Comparison of ENCODE assay signal across 10 cellular contexts in the genomic region with DNA sequence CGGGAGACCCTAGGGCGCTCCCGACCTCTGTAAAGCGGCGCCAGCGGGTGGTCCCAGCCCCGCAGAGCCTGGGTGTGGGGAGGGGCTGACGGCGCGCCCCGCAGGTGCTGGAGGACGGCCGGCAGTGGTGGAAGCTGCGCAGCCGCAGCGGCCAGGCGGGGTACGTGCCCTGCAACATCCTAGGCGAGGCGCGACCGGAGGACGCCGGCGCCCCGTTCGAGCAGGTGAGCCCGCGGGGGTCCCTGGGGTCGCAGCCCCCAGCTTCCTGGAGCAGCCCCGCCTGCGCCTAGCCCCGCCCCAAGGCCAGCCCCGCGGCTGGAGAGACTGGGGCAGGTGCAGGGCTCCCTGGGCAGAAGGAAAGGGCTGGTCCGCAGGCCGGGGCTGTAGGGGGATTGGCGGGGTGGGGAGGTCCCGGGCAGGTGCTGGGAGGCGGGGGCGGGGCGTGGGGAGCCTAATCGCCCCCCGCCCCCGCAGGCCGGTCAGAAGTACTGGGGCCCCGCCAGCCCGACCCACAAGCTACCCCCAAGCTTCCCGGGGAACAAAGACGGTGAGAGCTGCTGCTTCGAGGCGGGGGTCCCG. TPM values are rescaled to one million over a fixed set of nuclear protein-coding genes. Genes with fewer than 3 reads are reported as not detected.
A peak's percentile ranks its signal among the peaks of the same experiment; 100 is the strongest.
DNase-seq lines count a peak whose midpoint lies in the region; ATAC-seq and TF ChIP-seq lines count a peak whose summit lies in the region.
"Had no signal": no experiment of that assay in that cellular context is flagged by ENCODE, and none has a peak within 500 bp of the region (broad histone marks: within the 10 kb centered on the region; RNA-seq: fewer than 3 reads in every experiment).

No MANE protein-coding gene starts in this region.

- peaks cover 8% of the 10 kb centered on the region for H3K27me3 Mint-ChIP-seq in stimulated activated naive CD8-positive, alpha-beta T cell treated with anti-CD3 and anti-CD28 coated beads, Interleukin-15, Interleukin-2, amounts not matched to agents 100 ng/mL and 50 ng/mL, for 24 hours
- peaks cover 28 to 71% (median 42%) of the 10 kb centered on the region in 3 donors for H3K27me3 Mint-ChIP-seq in CD14-positive monocyte (ENCODE audit: low read depth in 3 of 3)

- H3K4me1 Mint-ChIP-seq in stimulated activated naive CD8-positive, alpha-beta T cell treated with anti-CD3 and anti-CD28 coated beads, Interleukin-15, Interleukin-2, amounts not matched to agents 100 ng/mL and 50 ng/mL, for 24 hours (ENCODE audit: low read depth), result peaks cover 23% of the 10 kb centered on the region
- peaks cover 30% of the 10 kb centered on the region for H3K4me1 Mint-ChIP-seq in CD14-positive monocyte

- no peak overlapping the region for H3K27ac Mint-ChIP-seq in stimulated activated naive CD8-positive, alpha-beta T cell treated with anti-CD3 and anti-CD28 coated beads, Interleukin-15, Interleukin-2, amounts not matched to agents 100 ng/mL and 50 ng/mL, for 24 hours
- H3K27ac Mint-ChIP-seq in CD14-positive monocyte, result no peak overlapping the region

- H3K9me3 Mint-ChIP-seq in stimulated activated naive CD8-positive, alpha-beta T cell treated with anti-CD3 and anti-CD28 coated beads, Interleukin-15, Interleukin-2, amounts not matched to agents 100 ng/mL and 50 ng/mL, for 24 hours, result no peaks in the 10 kb centered on the region
- H3K9me3 Mint-ChIP-seq in CD14-positive monocyte, result peaks cover 0 to 16% (median 2%) of the 10 kb centered on the region in 7 donors

- intact Hi-C loops in vagina (cut with DNase I), result loop anchor here (5.0 to 10.0 kb wide), 2 partner anchors 63 to 171 kb away; no protein-coding TSS in a partner anchor
- intact Hi-C loops in CD14-positive monocyte (cut with micrococcal nuclease), result no loop called here

- no peak overlapping the region for H3K4me3 ChIP-seq in RWPE2 (ENCODE audit: severe bottlenecking)
- peak overlapping the region; percentile 28 to 40 for H3K4me3 ChIP-seq in vagina

- no peaks in the 10 kb centered on the region for H3K27me3 ChIP-seq in RWPE2 (ENCODE audit: insufficient read depth, poor library complexity, severe bottlenecking)
- H3K27me3 ChIP-seq in vagina, result no peaks in the 10 kb centered on the region

- H3K36me3 Mint-ChIP-seq in stimulated activated naive CD8-positive, alpha-beta T cell treated with anti-CD3 and anti-CD28 coated beads, Interleukin-15, Interleukin-2, amounts not matched to agents 100 ng/mL and 50 ng/mL, for 24 hours (ENCODE audit: low read depth), result no peaks in the 10 kb centered on the region
- no peaks in the 10 kb centered on the region for H3K36me3 Mint-ChIP-seq in CD14-positive monocyte

- no peak for TF ChIP-seq POLR2A in vagina (IDR thresholded peaks at IDR 0.05)

- TF ChIP-seq CTCF in RWPE2 (IDR thresholded peaks at IDR 0.05; ENCODE audit: poor library complexity, severe bottlenecking), result no peak
- TF ChIP-seq CTCF in vagina (IDR thresholded peaks at IDR 0.05), result no peak
- no peak for TF ChIP-seq CTCF in CD14-positive monocyte (IDR thresholded peaks at IDR 0.05)

- no peaks in the 10 kb centered on the region for H3K9me3 ChIP-seq in RWPE2 (ENCODE audit: severe bottlenecking)
- H3K9me3 ChIP-seq in vagina, result no peaks in the 10 kb centered on the region
- H3K9me3 ChIP-seq: gastrocnemius medialis had no signal

- H3K27ac ChIP-seq in RWPE2 (ENCODE audit: poor library complexity, severe bottlenecking) (peak overlapping the region; percentile 71), vagina (peak overlapping the region; percentile 81)
- H3K27ac ChIP-seq: gastrocnemius medialis had no signal

- ATAC-seq in stimulated activated naive CD8-positive, alpha-beta T cell treated with anti-CD3 and anti-CD28 coated beads, Interleukin-15, Interleukin-2, amounts not matched to agents 100 U/mL and 50 U/mL, for 24 hours, result no peak
- no peak for ATAC-seq in RWPE2 (ENCODE audit: low read depth)
- ATAC-seq in HG03460 (IDR thresholded peaks at IDR 0.05; ENCODE audit: unreplicated experiment), result no peak
- ATAC-seq in GM18861 (IDR thresholded peaks at IDR 0.05; ENCODE audit: unreplicated experiment), result no peak
- ATAC-seq: gastrocnemius medialis had no signal

- peaks cover 15% of the 10 kb centered on the region for H3K4me1 ChIP-seq in RWPE2 (ENCODE audit: insufficient read depth, poor library complexity, severe bottlenecking)
- peaks cover 47% of the 10 kb centered on the region for H3K4me1 ChIP-seq in vagina

- H3K36me3 ChIP-seq in RWPE2 (ENCODE audit: low read depth) (peaks cover 54% of the 10 kb centered on the region), vagina (peaks cover 0 to 8% of the 10 kb centered on the region in 2 donors)
- H3K36me3 ChIP-seq: gastrocnemius medialis had no signal

- DNase-seq in stimulated activated naive CD8-positive, alpha-beta T cell treated with anti-CD3 and anti-CD28 coated beads, Interleukin-15, Interleukin-2, amounts not matched to agents 100 U/mL and 50 U/mL, for 24 hours, result no peak
- DNase-seq in RWPE2 (ENCODE audit: low spot score) (peak; percentile 67), iPS-NIHi11 (ENCODE audit: low spot score) (peak; percentile 62), vagina (ENCODE audit: extremely low spot score in 2 of 2) (no peak), CD14-positive monocyte (ENCODE audit: low spot score) (no peak)
- DNase-seq: gastrocnemius medialis; NK-92 treated with Interleukin-12 subunit alpha and Interleukin-12 subunit beta, amount 100 ng/mL, for 24 hours had no signal

- H3K4me3 Mint-ChIP-seq in stimulated activated naive CD8-positive, alpha-beta T cell treated with anti-CD3 and anti-CD28 coated beads, Interleukin-15, Interleukin-2, amounts not matched to agents 100 ng/mL and 50 ng/mL, for 24 hours, result peak overlapping the region; percentile 65
- peak overlapping the region in 1 of 2 donors; percentile 80 for H3K4me3 Mint-ChIP-seq in CD14-positive monocyte

RNA-seq across cellular contexts. Expression of gene EPS8L2, which starts 19.7 kb away (rescaled TPM):
- 195 TPM for total RNA-seq in vagina
- polyA plus RNA-seq in CD14-positive monocyte, result not detected

RNA-seq across cellular contexts. Expression of gene TALDO1, which starts 21.6 kb away (rescaled TPM):
- total RNA-seq in vagina, result 158 TPM
- 1,000 to 10,000 TPM; 1,224 to 1,249 TPM for polyA plus RNA-seq in CD14-positive monocyte

RNA-seq across cellular contexts. Expression of gene TMEM80, which starts 30.1 kb away (rescaled TPM):
- 12.8 TPM for total RNA-seq in vagina
- 10 to 100 TPM; 31.6 to 37.3 TPM for polyA plus RNA-seq in CD14-positive monocyte

RNA-seq across cellular contexts. Expression of gene DEAF1, which starts 30.7 kb away (rescaled TPM):
- total RNA-seq in vagina, result 33.6 TPM
- 10 to 100 TPM; 18.0 to 22.2 TPM for polyA plus RNA-seq in CD14-positive monocyte

RNA-seq across cellular contexts. Expression of gene GATD1, which starts 51.6 kb away (rescaled TPM):
- 33.4 TPM for total RNA-seq in vagina
- polyA plus RNA-seq in CD14-positive monocyte, result 1 to 10 TPM; 4.5 to 4.6 TPM

Comparison
In these comparisons a context has a peak if more than half of its experiments do, and no peak if none do; other contexts are left out.
1. DNase-seq: peak in RWPE2 (single experiment) and iPS-NIHi11 (single experiment); none in stimulated activated naive CD8-positive, alpha-beta T cell treated with anti-CD3 and anti-CD28 coated beads, Interleukin-15, Interleukin-2, amounts not matched to agents 100 U/mL and 50 U/mL, for 24 hours (single experiment), vagina (0 of 2) and CD14-positive monocyte (single experiment).